1 cellular context compared by ENCODE assay signal in the genomic region with DNA sequence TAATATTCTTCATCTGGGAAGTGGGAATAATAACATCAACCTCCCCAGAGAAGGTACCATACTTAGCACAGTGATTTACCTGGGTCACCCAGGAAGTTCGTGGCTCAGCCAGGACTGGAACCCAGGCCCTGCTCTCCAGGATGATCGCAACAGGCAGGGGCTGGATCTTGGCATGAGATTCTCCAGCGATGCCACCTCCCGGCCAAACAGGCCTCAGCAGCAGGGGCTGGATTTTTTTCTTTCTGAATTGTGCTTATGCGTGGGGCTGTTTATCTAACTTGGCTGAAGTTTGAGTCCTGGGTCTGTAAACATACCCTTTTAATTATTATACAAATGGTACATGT.
TF ChIP-seq lines count a peak whose summit lies in the region.

No MANE protein-coding gene starts in this region.

TF ChIP-seq in HepG2, 621 proteins besides CTCF, POLR2A, EP300 and RAD21 (continued from another document and continues in another):
- TF ChIP-seq, protein P1, sequence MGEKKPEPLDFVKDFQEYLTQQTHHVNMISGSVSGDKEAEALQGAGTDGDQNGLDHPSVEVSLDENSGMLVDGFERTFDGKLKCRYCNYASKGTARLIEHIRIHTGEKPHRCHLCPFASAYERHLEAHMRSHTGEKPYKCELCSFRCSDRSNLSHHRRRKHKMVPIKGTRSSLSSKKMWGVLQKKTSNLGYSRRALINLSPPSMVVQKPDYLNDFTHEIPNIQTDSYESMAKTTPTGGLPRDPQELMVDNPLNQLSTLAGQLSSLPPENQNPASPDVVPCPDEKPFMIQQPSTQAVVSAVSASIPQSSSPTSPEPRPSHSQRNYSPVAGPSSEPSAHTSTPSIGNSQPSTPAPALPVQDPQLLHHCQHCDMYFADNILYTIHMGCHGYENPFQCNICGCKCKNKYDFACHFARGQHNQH (CRISPR knock-in tag; IDR thresholded peaks at IDR 0.05), result no peak
- TF ChIP-seq, protein P2, sequence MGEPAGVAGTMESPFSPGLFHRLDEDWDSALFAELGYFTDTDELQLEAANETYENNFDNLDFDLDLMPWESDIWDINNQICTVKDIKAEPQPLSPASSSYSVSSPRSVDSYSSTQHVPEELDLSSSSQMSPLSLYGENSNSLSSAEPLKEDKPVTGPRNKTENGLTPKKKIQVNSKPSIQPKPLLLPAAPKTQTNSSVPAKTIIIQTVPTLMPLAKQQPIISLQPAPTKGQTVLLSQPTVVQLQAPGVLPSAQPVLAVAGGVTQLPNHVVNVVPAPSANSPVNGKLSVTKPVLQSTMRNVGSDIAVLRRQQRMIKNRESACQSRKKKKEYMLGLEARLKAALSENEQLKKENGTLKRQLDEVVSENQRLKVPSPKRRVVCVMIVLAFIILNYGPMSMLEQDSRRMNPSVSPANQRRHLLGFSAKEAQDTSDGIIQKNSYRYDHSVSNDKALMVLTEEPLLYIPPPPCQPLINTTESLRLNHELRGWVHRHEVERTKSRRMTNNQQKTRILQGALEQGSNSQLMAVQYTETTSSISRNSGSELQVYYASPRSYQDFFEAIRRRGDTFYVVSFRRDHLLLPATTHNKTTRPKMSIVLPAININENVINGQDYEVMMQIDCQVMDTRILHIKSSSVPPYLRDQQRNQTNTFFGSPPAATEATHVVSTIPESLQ (CRISPR knock-in tag; conservative IDR thresholded peaks at IDR 0.05), result no peak
- no peak for TF ChIP-seq ZNF530 (CRISPR knock-in tag; IDR thresholded peaks at IDR 0.05; ENCODE audit: low read depth)
- no peak for TF ChIP-seq AGO2 (optimal IDR thresholded peaks at IDR 0.05; ENCODE audit: low read depth, low read length)
- TF ChIP-seq ZNF660 (CRISPR knock-in tag; IDR thresholded peaks at IDR 0.05; ENCODE audit: borderline replicate concordance, low read depth), result no peak
- no peak for TF ChIP-seq RBFOX2 (IDR thresholded peaks at IDR 0.05; ENCODE audit: low read depth, low read length)
- peak; percentile 52; the same call in 1 of the 2 replicates for TF ChIP-seq MED1 (CRISPR knock-in tag; IDR thresholded peaks at IDR 0.05)
- TF ChIP-seq MNT (IDR thresholded peaks at IDR 0.05), result no peak
- peak; percentile 35; the same call in 1 of the 2 replicates for TF ChIP-seq HOXA3 (CRISPR knock-in tag; IDR thresholded peaks at IDR 0.05)
- TF ChIP-seq ELF1 (CRISPR knock-in tag; IDR thresholded peaks at IDR 0.05), result no peak
- TF ChIP-seq MIXL1 (CRISPR knock-in tag; IDR thresholded peaks at IDR 0.05), result no peak
- TF ChIP-seq STAT5B (CRISPR knock-in tag; IDR thresholded peaks at IDR 0.05), result no peak
- peak; percentile 52 for TF ChIP-seq ZFX (CRISPR knock-in tag; IDR thresholded peaks at IDR 0.05; ENCODE audit: low read depth)
- TF ChIP-seq MIER2 (CRISPR knock-in tag; IDR thresholded peaks at IDR 0.05), result no peak
- TF ChIP-seq NFATC3 (CRISPR knock-in tag; IDR thresholded peaks at IDR 0.05), result no peak
- 0 out of 2 replicates have a peak, but pooled peaks have one; percentile 51 for TF ChIP-seq AFF4 (CRISPR knock-in tag; IDR thresholded peaks at IDR 0.05)
- TF ChIP-seq, protein P3, sequence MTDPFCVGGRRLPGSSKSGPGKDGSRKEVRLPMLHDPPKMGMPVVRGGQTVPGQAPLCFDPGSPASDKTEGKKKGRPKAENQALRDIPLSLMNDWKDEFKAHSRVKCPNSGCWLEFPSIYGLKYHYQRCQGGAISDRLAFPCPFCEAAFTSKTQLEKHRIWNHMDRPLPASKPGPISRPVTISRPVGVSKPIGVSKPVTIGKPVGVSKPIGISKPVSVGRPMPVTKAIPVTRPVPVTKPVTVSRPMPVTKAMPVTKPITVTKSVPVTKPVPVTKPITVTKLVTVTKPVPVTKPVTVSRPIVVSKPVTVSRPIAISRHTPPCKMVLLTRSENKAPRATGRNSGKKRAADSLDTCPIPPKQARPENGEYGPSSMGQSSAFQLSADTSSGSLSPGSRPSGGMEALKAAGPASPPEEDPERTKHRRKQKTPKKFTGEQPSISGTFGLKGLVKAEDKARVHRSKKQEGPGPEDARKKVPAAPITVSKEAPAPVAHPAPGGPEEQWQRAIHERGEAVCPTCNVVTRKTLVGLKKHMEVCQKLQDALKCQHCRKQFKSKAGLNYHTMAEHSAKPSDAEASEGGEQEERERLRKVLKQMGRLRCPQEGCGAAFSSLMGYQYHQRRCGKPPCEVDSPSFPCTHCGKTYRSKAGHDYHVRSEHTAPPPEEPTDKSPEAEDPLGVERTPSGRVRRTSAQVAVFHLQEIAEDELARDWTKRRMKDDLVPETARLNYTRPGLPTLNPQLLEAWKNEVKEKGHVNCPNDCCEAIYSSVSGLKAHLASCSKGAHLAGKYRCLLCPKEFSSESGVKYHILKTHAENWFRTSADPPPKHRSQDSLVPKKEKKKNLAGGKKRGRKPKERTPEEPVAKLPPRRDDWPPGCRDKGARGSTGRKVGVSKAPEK (CRISPR knock-in tag; IDR thresholded peaks at IDR 0.05; ENCODE audit: borderline replicate concordance), result no peak
- TF ChIP-seq PAF1 (CRISPR knock-in tag; IDR thresholded peaks at IDR 0.05), result no peak
- no peak for TF ChIP-seq ZNF432 (CRISPR knock-in tag; IDR thresholded peaks at IDR 0.05; ENCODE audit: borderline replicate concordance)
- TF ChIP-seq ZNF205 (CRISPR knock-in tag; IDR thresholded peaks at IDR 0.05), result no peak
- no peak for TF ChIP-seq KAT8 (CRISPR knock-in tag; IDR thresholded peaks at IDR 0.05)
- no peak for TF ChIP-seq ZFYVE20 (CRISPR knock-in tag; IDR thresholded peaks at IDR 0.05; ENCODE audit: borderline replicate concordance, low read depth)
- TF ChIP-seq MAF1 (CRISPR knock-in tag; IDR thresholded peaks at IDR 0.05; ENCODE audit: borderline replicate concordance), result no peak
- no peak for TF ChIP-seq ZNF672 (CRISPR knock-in tag; IDR thresholded peaks at IDR 0.05)
- TF ChIP-seq EZH2 (conservative IDR thresholded peaks at IDR 0.05; ENCODE audit: low read depth, low read length), result no peak
- no peak for TF ChIP-seq NFIB (CRISPR knock-in tag; IDR thresholded peaks at IDR 0.05; ENCODE audit: borderline replicate concordance)
- no peak for TF ChIP-seq SNAPC2 (CRISPR knock-in tag; IDR thresholded peaks at IDR 0.05)
- TF ChIP-seq ATF2 (CRISPR knock-in tag; IDR thresholded peaks at IDR 0.05), result no peak
- no peak for TF ChIP-seq CBX1 (IDR thresholded peaks at IDR 0.05; ENCODE audit: low read depth)
- TF ChIP-seq SYNCRIP (IDR thresholded peaks at IDR 0.05; ENCODE audit: insufficient read depth, low read depth, low read length), result no peak
- TF ChIP-seq ZNF776 (CRISPR knock-in tag; IDR thresholded peaks at IDR 0.05), result no peak
- TF ChIP-seq ZBTB34 (CRISPR knock-in tag; IDR thresholded peaks at IDR 0.05), result no peak
- TF ChIP-seq POLR2AphosphoS5 (IDR thresholded peaks at IDR 0.05; ENCODE audit: low read depth, low read length), result no peak
- no peak for TF ChIP-seq TFDP1 (CRISPR knock-in tag; IDR thresholded peaks at IDR 0.05; ENCODE audit: borderline replicate concordance)
- TF ChIP-seq, protein P4, sequence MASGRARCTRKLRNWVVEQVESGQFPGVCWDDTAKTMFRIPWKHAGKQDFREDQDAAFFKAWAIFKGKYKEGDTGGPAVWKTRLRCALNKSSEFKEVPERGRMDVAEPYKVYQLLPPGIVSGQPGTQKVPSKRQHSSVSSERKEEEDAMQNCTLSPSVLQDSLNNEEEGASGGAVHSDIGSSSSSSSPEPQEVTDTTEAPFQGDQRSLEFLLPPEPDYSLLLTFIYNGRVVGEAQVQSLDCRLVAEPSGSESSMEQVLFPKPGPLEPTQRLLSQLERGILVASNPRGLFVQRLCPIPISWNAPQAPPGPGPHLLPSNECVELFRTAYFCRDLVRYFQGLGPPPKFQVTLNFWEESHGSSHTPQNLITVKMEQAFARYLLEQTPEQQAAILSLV (CRISPR knock-in tag; IDR thresholded peaks at IDR 0.05; ENCODE audit: borderline replicate concordance), result no peak
- TF ChIP-seq, protein P5, sequence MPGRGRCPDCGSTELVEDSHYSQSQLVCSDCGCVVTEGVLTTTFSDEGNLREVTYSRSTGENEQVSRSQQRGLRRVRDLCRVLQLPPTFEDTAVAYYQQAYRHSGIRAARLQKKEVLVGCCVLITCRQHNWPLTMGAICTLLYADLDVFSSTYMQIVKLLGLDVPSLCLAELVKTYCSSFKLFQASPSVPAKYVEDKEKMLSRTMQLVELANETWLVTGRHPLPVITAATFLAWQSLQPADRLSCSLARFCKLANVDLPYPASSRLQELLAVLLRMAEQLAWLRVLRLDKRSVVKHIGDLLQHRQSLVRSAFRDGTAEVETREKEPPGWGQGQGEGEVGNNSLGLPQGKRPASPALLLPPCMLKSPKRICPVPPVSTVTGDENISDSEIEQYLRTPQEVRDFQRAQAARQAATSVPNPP (CRISPR knock-in tag; IDR thresholded peaks at IDR 0.05), result no peak
- TF ChIP-seq GFI1 (CRISPR knock-in tag; IDR thresholded peaks at IDR 0.05; ENCODE audit: borderline replicate concordance), result no peak
- TF ChIP-seq SAFB2 (CRISPR knock-in tag; IDR thresholded peaks at IDR 0.05; ENCODE audit: borderline replicate concordance, low read depth), result no peak
- TF ChIP-seq, protein P6, sequence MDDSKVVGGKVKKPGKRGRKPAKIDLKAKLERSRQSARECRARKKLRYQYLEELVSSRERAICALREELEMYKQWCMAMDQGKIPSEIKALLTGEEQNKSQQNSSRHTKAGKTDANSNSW (CRISPR knock-in tag; IDR thresholded peaks at IDR 0.05; ENCODE audit: borderline replicate concordance), result no peak
- TF ChIP-seq, protein P7, sequence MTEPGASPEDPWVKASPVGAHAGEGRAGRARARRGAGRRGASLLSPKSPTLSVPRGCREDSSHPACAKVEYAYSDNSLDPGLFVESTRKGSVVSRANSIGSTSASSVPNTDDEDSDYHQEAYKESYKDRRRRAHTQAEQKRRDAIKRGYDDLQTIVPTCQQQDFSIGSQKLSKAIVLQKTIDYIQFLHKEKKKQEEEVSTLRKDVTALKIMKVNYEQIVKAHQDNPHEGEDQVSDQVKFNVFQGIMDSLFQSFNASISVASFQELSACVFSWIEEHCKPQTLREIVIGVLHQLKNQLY (CRISPR knock-in tag; IDR thresholded peaks at IDR 0.05), result no peak
- no peak for TF ChIP-seq PTBP1 (IDR thresholded peaks at IDR 0.05; ENCODE audit: low read depth, low read length, poor library complexity, severe bottlenecking)
